7 cellular contexts compared by ENCODE assay signal in genomic region chr14:44961730-44962572, GRCh38.
DNase-seq lines count a peak whose midpoint lies in the region; ATAC-seq and TF ChIP-seq lines count a peak whose summit lies in the region.

Gene KLHL28 (minus strand): TSS chr14:44961947. CDS start chr14:44945928, 16,019 bp downstream.
Gene TOGARAM1 (plus strand): TSS chr14:44962190. CDS start chr14:44962422, 232 bp downstream.

- DNase-seq in NCI-H2029 (lab: John Stamatoyannopoulos, UW) (peak; percentile 100), T-helper 9 cell (peak; percentile 93), astrocyte of the hippocampus (ENCODE audit: low read depth, low spot score) (peak; percentile 100), hypothalamus (lab: John Stamatoyannopoulos, UW) (peak; percentile 73 to 100 (median 98)), retinal pigment epithelial cell (ENCODE audit: low read depth) (peak; percentile 100)

- ATAC-seq in GM18508 (IDR thresholded peaks at IDR 0.05; ENCODE audit: insufficient read depth, unreplicated experiment) (peak; percentile 94), HG02981 (IDR thresholded peaks at IDR 0.05; ENCODE audit: unreplicated experiment) (peak; percentile 91)

- TF ChIP-seq CTCF in retinal pigment epithelial cell (conservative IDR thresholded peaks at IDR 0.05; ENCODE audit: low read depth, low read length), result no peak

- H3K4me3 ChIP-seq in retinal pigment epithelial cell (ENCODE audit: low read length), result peak within 1 kb of the TSS; percentile 74

Comparison
In these comparisons a context has a peak if more than half of its experiments do, and no peak if none do; other contexts are left out.
1. Peak in every context shown above with its lines: DNase-seq, ATAC-seq and H3K4me3 ChIP-seq.